In the genomic region with DNA sequence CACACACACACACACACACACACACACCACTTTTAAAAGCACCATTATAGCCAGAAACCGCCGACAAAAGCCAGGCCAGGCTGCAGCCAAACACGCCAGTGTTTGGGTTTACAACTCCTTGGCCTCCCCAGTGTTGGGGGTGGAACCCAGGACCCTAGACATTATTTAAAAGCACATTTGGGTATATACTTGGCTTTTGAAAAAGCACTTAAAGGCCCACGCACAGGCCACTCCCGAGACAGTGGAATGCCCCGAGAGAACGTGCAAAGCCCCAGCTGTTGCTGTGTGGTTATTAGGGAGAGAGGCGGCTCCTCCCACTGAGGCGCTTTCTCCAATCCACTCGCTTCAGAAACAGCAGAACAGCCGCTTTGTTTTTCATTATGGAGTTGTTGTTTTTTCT, we compare ENCODE assay signal across 12 cellular contexts. TPM values are rescaled to one million over a fixed set of nuclear protein-coding genes. Genes with fewer than 3 reads are reported as not detected.
DNase-seq lines count a peak whose midpoint lies in the region; ATAC-seq and TF ChIP-seq lines count a peak whose summit lies in the region.
"Had no signal": no experiment of that assay in that cellular context is flagged by ENCODE, and none has a peak within 500 bp of the region (broad histone marks: within the 10 kb centered on the region; RNA-seq: fewer than 3 reads in every experiment).

No MANE protein-coding gene starts in this region.

- peaks cover 3 to 4% of the 10 kb centered on the region in 2 donors for H3K9me3 Mint-ChIP-seq in stimulated activated naive B cell treated with anti-CD40 and anti-IgM and Interleukin-4, amounts not matched to agents 10 μg/mL and 1 μg/mL and 100 μg/mL, for 72 hours

- 50 to 72% (median 68%) methylated on average over 11 of the region's 11 CpGs for WGBS in stomach, 5 donors
- 59 to 80% (median 73%) methylated on average over 11 of the region's 11 CpGs for WGBS in spleen, 5 donors

- H3K9me3 ChIP-seq in stomach = no peaks in the 10 kb centered on the region
- H3K9me3 ChIP-seq in spleen = no peaks in the 10 kb centered on the region

- H3K27me3 ChIP-seq in H7 (ENCODE audit: control insufficient read depth, insufficient read depth, low read length) (no peaks in the 10 kb centered on the region), layer of hippocampus (ENCODE audit: control insufficient read depth, insufficient read depth, low read length) (no peaks in the 10 kb centered on the region), stomach (no peaks in the 10 kb centered on the region), spleen (replicated peaks in 1 of 7) (no peaks in the 10 kb centered on the region)

- no peaks in the 10 kb centered on the region for H3K4me1 Mint-ChIP-seq in stimulated activated naive B cell treated with anti-CD40 and anti-IgM and Interleukin-4, amounts not matched to agents 10 μg/mL and 1 μg/mL and 100 μg/mL, for 72 hours

- H3K36me3 Mint-ChIP-seq in stimulated activated naive B cell treated with anti-CD40 and anti-IgM and Interleukin-4, amounts not matched to agents 10 μg/mL and 1 μg/mL and 100 μg/mL, for 72 hours = peaks cover 5 to 13% of the 10 kb centered on the region in 2 donors

- DNase-seq in H7 (peak; percentile 69), coronary artery (ENCODE audit: low spot score) (peak; percentile 63), stomach (no peak), NCI-H2029 treated with DMSO at 0.1 percent for 48 hours (lab: John Stamatoyannopoulos, UW) (no peak), spleen (no peak)
- DNase-seq in stimulated activated CD4-positive, alpha-beta T cell treated with anti-CD3 and anti-CD28 coated beads, Interleukin-4, amount 100 ng/mL, for 24 hours = no peak
- DNase-seq in stimulated activated naive B cell treated with anti-CD40 and anti-IgM and Interleukin-4, amounts not matched to agents 10 μg/mL and 1 μg/mL and 100 μg/mL, for 72 hours = no peak
- DNase-seq: DMS153; naive thymus-derived CD4-positive, alpha-beta T cell; NCI-H774 had no signal

- H3K36me3 ChIP-seq in H7 (replicated peaks; ENCODE audit: control insufficient read depth, insufficient read depth, low read length) (no peaks in the 10 kb centered on the region), stomach (no peaks in the 10 kb centered on the region), spleen (peaks cover 0 to 6% (median 0%) of the 10 kb centered on the region in 6 donors)

- ATAC-seq in stimulated activated naive B cell treated with anti-CD40 and anti-IgM and Interleukin-4, amounts not matched to agents 10 μg/mL and 1 μg/mL and 100 μg/mL, for 72 hours (replicated peaks) = no peak
- ATAC-seq: naive thymus-derived CD4-positive, alpha-beta T cell had no signal

- intact Hi-C loops in stomach (cut with DNase I; ENCODE audit: low total_unique reads) = no loop called here
- intact Hi-C loops in spleen (cut with DNase I; ENCODE audit: low total_unique reads) = no loop called here

- H3K4me3 Mint-ChIP-seq in stimulated activated naive B cell treated with anti-CD40 and anti-IgM and Interleukin-4, amounts not matched to agents 10 μg/mL and 1 μg/mL and 100 μg/mL, for 72 hours = no peak overlapping the region
- H3K4me3 Mint-ChIP-seq: naive thymus-derived CD4-positive, alpha-beta T cell had no signal

- H3K27ac ChIP-seq in coronary artery = no peak overlapping the region
- peak overlapping the region; percentile 50 for H3K27ac ChIP-seq in layer of hippocampus (ENCODE audit: low read depth, low read length)
- peak overlapping the region in 3 of 5 donors; percentile 39 to 49 (median 49) for H3K27ac ChIP-seq in stomach
- peak overlapping the region in 3 of 8 donors; percentile 10 to 59 (median 39) for H3K27ac ChIP-seq in spleen
- H3K27ac ChIP-seq: epithelial cell of prostate had no signal

- TF ChIP-seq EP300 in stomach (IDR thresholded peaks at IDR 0.05) = no peak

- H3K4me1 ChIP-seq in stomach = peaks cover 3 to 26% (median 9%) of the 10 kb centered on the region in 4 donors
- H3K4me1 ChIP-seq in spleen = no peaks in the 10 kb centered on the region

- H3K4me3 ChIP-seq in H7 (ENCODE audit: insufficient read depth, low read depth, low read length) (no peak overlapping the region), coronary artery (peak overlapping the region; percentile 2), stomach (peak overlapping the region; percentile 8 to 18 (median 14)), spleen (no peak overlapping the region)

- TF ChIP-seq POLR2A in stomach (IDR thresholded peaks at IDR 0.05) (no peak), spleen (IDR thresholded peaks at IDR 0.05) (no peak)

- no peaks in the 10 kb centered on the region for H3K27me3 Mint-ChIP-seq in stimulated activated naive B cell treated with anti-CD40 and anti-IgM and Interleukin-4, amounts not matched to agents 10 μg/mL and 1 μg/mL and 100 μg/mL, for 72 hours

- TF ChIP-seq CTCF in coronary artery (IDR thresholded peaks at IDR 0.05) = no peak
- no peak for TF ChIP-seq CTCF in stomach (IDR thresholded peaks at IDR 0.05)
- TF ChIP-seq CTCF in spleen (IDR thresholded peaks at IDR 0.05 in 8 of 11, conservative IDR thresholded peaks at IDR 0.05 in 3 of 11) = no peak

- no peak overlapping the region for H3K27ac Mint-ChIP-seq in stimulated activated naive B cell treated with anti-CD40 and anti-IgM and Interleukin-4, amounts not matched to agents 10 μg/mL and 1 μg/mL and 100 μg/mL, for 72 hours
- H3K27ac Mint-ChIP-seq: naive thymus-derived CD4-positive, alpha-beta T cell had no signal

RNA-seq across cellular contexts. Expression of a gene that starts 38.2 kb away (rescaled TPM):
- 1.4 and 3.0 TPM in 2 replicates for total RNA-seq in H7 (2014; rRNA removed; shearing (Covaris generic))
- total RNA-seq in stomach (10 to 100 TPM in 1 of 5 donors, 1 to 10 TPM in 4; 1.8 to 13.2 (median 7.6) TPM), spleen (10 to 100 TPM in 1 of 7 donors, 1 to 10 TPM in 6; 2.5 to 19.7 (median 5.9) TPM)
- polyA plus RNA-seq in stomach (1 to 10 TPM; 1.4 to 7.6 (median 2.9) TPM), spleen (1 to 10 TPM; 1.9 to 2.9 (median 2.7) TPM)

Comparison
In these comparisons a context has a peak if more than half of its experiments do, and no peak if none do; other contexts are left out.
1. DNase-seq: peak in H7 (single experiment) and coronary artery (single experiment); none in stomach (single experiment), NCI-H2029 treated with DMSO at 0.1 percent for 48 hours (single experiment), stimulated activated CD4-positive, alpha-beta T cell treated with anti-CD3 and anti-CD28 coated beads, Interleukin-4, amount 100 ng/mL, for 24 hours (single experiment), stimulated activated naive B cell treated with anti-CD40 and anti-IgM and Interleukin-4, amounts not matched to agents 10 μg/mL and 1 μg/mL and 100 μg/mL, for 72 hours (single experiment) and spleen (single experiment).
2. H3K4me3 ChIP-seq: peak in coronary artery (single experiment) and stomach (4 of 4); none in H7 (single experiment) and spleen (0 of 8).
3. H3K27ac ChIP-seq: peak in layer of hippocampus (single experiment) and stomach (3 of 5); none in coronary artery (0 of 2).